ENCODE assay signal across 8 cellular contexts in genomic region chrX:48957827-48958634, GRCh38. TPM values are rescaled to one million over a fixed set of nuclear protein-coding genes. Genes with fewer than 3 reads are reported as not detected.
DNase-seq lines count a peak whose midpoint lies in the region; ATAC-seq and TF ChIP-seq lines count a peak whose summit lies in the region.

No MANE protein-coding gene starts in this region.

- no peaks in the 10 kb centered on the region for H3K27me3 ChIP-seq in BE2C

- DNase-seq in BE2C (peak; percentile 93), GM19240 (ENCODE audit: insufficient read length, low spot score) (peak; percentile 89), NCI-H524 (lab: John Stamatoyannopoulos, UW) (peak; percentile 99), kidney tubule cell (ENCODE audit: low spot score) (peak; percentile 97)
- peak; percentile 88 to 93 for DNase-seq in activated CD4-positive, alpha-beta T cell treated with anti-CD3 and anti-CD28 coated beads for 4 hours
- peak; percentile 71 to 87 for DNase-seq in stimulated activated CD4-positive, alpha-beta T cell treated with anti-CD3 and anti-CD28 coated beads, Interleukin-1b, Interleukin-23, amount 100 ng/mL, for 1 hour (ENCODE audit: low read depth in 2 of 2)

- no peaks in the 10 kb centered on the region for H3K9me3 ChIP-seq in BE2C

- H3K4me1 ChIP-seq in BE2C: peaks cover 10% of the 10 kb centered on the region

- peak overlapping the region; percentile 99 for H3K27ac ChIP-seq in cingulate gyrus (ENCODE audit: low read depth, low read length)

- TF ChIP-seq CTCF in BE2C (IDR thresholded peaks at IDR 0.05; ENCODE audit: low read depth, low read length): no peak

- H3K36me3 ChIP-seq in BE2C: peaks cover 8% of the 10 kb centered on the region

- ATAC-seq in HG03457 (IDR thresholded peaks at IDR 0.05; ENCODE audit: unreplicated experiment): peak; percentile 76

- H3K4me3 ChIP-seq in BE2C (ENCODE audit: low read depth, low read length): peak overlapping the region; percentile 68

RNA-seq across cellular contexts. Expression of gene OTUD5, which starts 0.6 kb away (rescaled TPM):
- polyA plus RNA-seq in BE2C (2012; ENCODE audit: insufficient read depth, insufficient read length, low read depth): 77.9 TPM

RNA-seq across cellular contexts. Expression of gene KCND1, which starts 13.6 kb away (rescaled TPM):
- 5.0 TPM for polyA plus RNA-seq in BE2C (2012; ENCODE audit: insufficient read depth, insufficient read length, low read depth)

RNA-seq across cellular contexts. Expression of gene PIM2, which starts 39.2 kb away (rescaled TPM):
- polyA plus RNA-seq in BE2C (2012; ENCODE audit: insufficient read depth, insufficient read length, low read depth): 12.5 TPM

RNA-seq across cellular contexts. Expression of gene GRIPAP1, which starts 44.0 kb away (rescaled TPM):
- polyA plus RNA-seq in BE2C (2012; ENCODE audit: insufficient read depth, insufficient read length, low read depth): 46.6 TPM

RNA-seq across cellular contexts. Expression of gene SLC35A2, which starts 46.6 kb away (rescaled TPM):
- 49.5 TPM for polyA plus RNA-seq in BE2C (2012; ENCODE audit: insufficient read depth, insufficient read length, low read depth)

Comparison
In these comparisons a context has a peak if more than half of its experiments do, and no peak if none do; other contexts are left out.
1. Peak in every context shown above with its lines: DNase-seq, ATAC-seq, H3K4me3 ChIP-seq and H3K27ac ChIP-seq.